Comparison of ENCODE assay signal across 8 cellular contexts in the genomic region with DNA sequence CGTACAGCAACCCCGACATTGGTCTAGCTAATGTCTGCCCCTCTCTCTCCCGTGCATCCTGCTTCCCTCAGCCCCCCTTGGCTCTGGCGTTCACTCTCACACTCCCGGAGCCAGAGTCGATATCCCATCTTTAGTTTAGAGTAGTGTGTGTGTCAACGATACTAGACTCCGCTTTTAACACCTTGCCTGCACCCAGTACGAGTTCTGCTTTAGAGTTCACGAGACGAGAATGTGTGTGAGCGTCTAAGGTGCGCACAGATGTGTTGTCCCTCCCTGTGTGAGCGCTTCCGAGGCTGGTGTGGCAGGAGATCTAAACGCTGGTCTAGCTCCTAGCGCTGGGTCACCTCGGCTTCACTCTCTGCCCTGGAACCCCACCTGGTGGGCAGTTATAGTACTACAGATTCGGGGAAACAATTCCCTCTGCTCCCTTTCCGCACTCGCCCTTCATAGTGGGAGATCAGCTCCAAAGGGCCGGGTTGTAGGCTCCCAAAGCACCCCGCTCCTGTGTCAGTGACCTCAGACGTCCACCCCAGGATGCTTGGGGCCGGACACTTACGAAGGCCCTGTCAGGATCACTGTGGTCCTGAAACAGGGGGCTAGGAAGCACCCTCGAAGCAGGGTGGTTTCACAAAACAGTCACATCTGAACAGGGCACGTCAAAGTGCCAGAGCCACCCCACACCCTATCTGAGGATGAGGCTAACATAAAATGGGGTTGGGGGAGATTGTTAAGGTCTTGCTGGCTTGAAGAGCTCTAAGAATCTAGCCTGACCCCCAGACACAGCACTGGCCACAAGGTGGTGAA. TPM values are rescaled to one million over a fixed set of nuclear protein-coding genes. Genes with fewer than 3 reads are reported as not detected.
DNase-seq lines count a peak whose midpoint lies in the region; ATAC-seq, FAIRE-seq and TF ChIP-seq lines count a peak whose summit lies in the region.

No MANE protein-coding gene starts in this region.

- peaks cover 30% of the 10 kb centered on the region for H3K4me1 Mint-ChIP-seq in activated T-helper 17 cell treated with anti-CD3 and anti-CD28 coated beads, Interleukin-2, amount 50 U/mL, for 72 hours
- peaks cover 36% of the 10 kb centered on the region for H3K4me1 Mint-ChIP-seq in neural progenitor cell

- peak overlapping the region; percentile 76 for H3K4me3 Mint-ChIP-seq in activated T-helper 17 cell treated with anti-CD3 and anti-CD28 coated beads, Interleukin-2, amount 50 U/mL, for 72 hours
- peak overlapping the region; percentile 80 for H3K4me3 Mint-ChIP-seq in neural progenitor cell

- H3K79me2 ChIP-seq in neural progenitor cell (ENCODE audit: low read depth), result no peaks in the 10 kb centered on the region

- no peaks in the 10 kb centered on the region for H3K9me3 Mint-ChIP-seq in activated T-helper 17 cell treated with anti-CD3 and anti-CD28 coated beads, Interleukin-2, amount 50 U/mL, for 72 hours
- H3K9me3 Mint-ChIP-seq in neural progenitor cell, result peaks cover 2% of the 10 kb centered on the region

- TF ChIP-seq CTCF in fibroblast of the aortic adventitia (IDR thresholded peaks at IDR 0.05; ENCODE audit: insufficient read depth, low read length) (peak; percentile 85), neural progenitor cell (IDR thresholded peaks at IDR 0.05) (peak; percentile 76)

- H3K27me3 ChIP-seq in neural progenitor cell (peaks cover 75% of the 10 kb centered on the region), subcutaneous abdominal adipose tissue (ENCODE audit: control insufficient read depth in 5 of 5, insufficient read depth in 4 of 5, low read length in 5 of 5) (peaks cover 17 to 56% (median 47%) of the 10 kb centered on the region in 5 donors)

- H3K9me3 ChIP-seq in neural progenitor cell (ENCODE audit: low read depth) (no peaks in the 10 kb centered on the region), subcutaneous abdominal adipose tissue (ENCODE audit: control insufficient read depth in 5 of 5, low read length in 5 of 5) (no peaks in the 10 kb centered on the region)

- peaks cover 18% of the 10 kb centered on the region for H3K36me3 Mint-ChIP-seq in activated T-helper 17 cell treated with anti-CD3 and anti-CD28 coated beads, Interleukin-2, amount 50 U/mL, for 72 hours (ENCODE audit: low read depth)
- H3K36me3 Mint-ChIP-seq in neural progenitor cell, result no peaks in the 10 kb centered on the region

- peaks cover 11% of the 10 kb centered on the region for H3F3A ChIP-seq in neural progenitor cell (ENCODE audit: low read depth)

- no peaks in the 10 kb centered on the region for H3K36me3 ChIP-seq in neural progenitor cell
- no peaks in the 10 kb centered on the region for H3K36me3 ChIP-seq in subcutaneous abdominal adipose tissue (ENCODE audit: control insufficient read depth in 5 of 5, insufficient read depth in 5 of 5, low read length in 5 of 5)

- H3K27ac ChIP-seq in neural progenitor cell (no peak overlapping the region), subcutaneous abdominal adipose tissue (ENCODE audit: low read depth, low read length) (no peak overlapping the region)

- H3K9ac ChIP-seq in neural progenitor cell, result no peak overlapping the region
- peak overlapping the region in 1 of 5 donors; percentile 48 for H3K9ac ChIP-seq in subcutaneous abdominal adipose tissue (ENCODE audit: low read length in 5 of 5)

- peak; percentile 54 for FAIRE-seq in RCC 7860 (lab: Jason Lieb, UNC)

- H3K4me3 ChIP-seq in fibroblast of the aortic adventitia (ENCODE audit: low read depth, low read length), result peak overlapping the region; percentile 37
- H3K4me3 ChIP-seq in neural progenitor cell, result peak overlapping the region; percentile 49
- peak overlapping the region; percentile 34 to 79 (median 67) for H3K4me3 ChIP-seq in subcutaneous abdominal adipose tissue (ENCODE audit: low read depth in 1 of 5, low read length in 5 of 5)

- ATAC-seq in GM21619 (IDR thresholded peaks at IDR 0.05; ENCODE audit: unreplicated experiment), result peak; percentile 84
- ATAC-seq in activated T-helper 17 cell treated with anti-CD3 and anti-CD28 coated beads, Interleukin-2, amount 50 U/mL, for 72 hours (replicated peaks), result peak; percentile 73

- no peak overlapping the region for H3K27ac Mint-ChIP-seq in activated T-helper 17 cell treated with anti-CD3 and anti-CD28 coated beads, Interleukin-2, amount 50 U/mL, for 72 hours
- no peak overlapping the region for H3K27ac Mint-ChIP-seq in neural progenitor cell

- H4K20me1 ChIP-seq in neural progenitor cell (ENCODE audit: low read depth), result peaks cover 31% of the 10 kb centered on the region

- H2AFZ ChIP-seq in neural progenitor cell (replicated peaks), result no peak overlapping the region

- H3K4me2 ChIP-seq in neural progenitor cell, result peak overlapping the region; percentile 91

- H3K4me1 ChIP-seq in neural progenitor cell, result peaks cover 23% of the 10 kb centered on the region
- H3K4me1 ChIP-seq in subcutaneous abdominal adipose tissue (ENCODE audit: control insufficient read depth in 5 of 5, insufficient read depth in 5 of 5, low read length in 5 of 5), result peaks cover 0 to 46% (median 42%) of the 10 kb centered on the region in 5 donors

- DNase-seq in D341Med (ENCODE audit: low spot score) (peak; percentile 81), KG1 (lab: John Stamatoyannopoulos, UW) (peak; percentile 22), RCC 7860 (ENCODE audit: low spot score) (peak; percentile 73), fibroblast of the aortic adventitia (ENCODE audit: low read depth) (peak; percentile 80), neural progenitor cell (ENCODE audit: low spot score) (peak; percentile 88)

- peaks cover 61% of the 10 kb centered on the region for H3K27me3 Mint-ChIP-seq in activated T-helper 17 cell treated with anti-CD3 and anti-CD28 coated beads, Interleukin-2, amount 50 U/mL, for 72 hours
- H3K27me3 Mint-ChIP-seq in neural progenitor cell (ENCODE audit: insufficient read depth, low read depth), result peaks cover 54% of the 10 kb centered on the region

RNA-seq across cellular contexts. Expression of gene CYP26B1, which starts 2.7 kb away (rescaled TPM):
- under 1 TPM in 1 of 2 donors, not detected in 1; 0.05 TPM for total RNA-seq in activated T-helper 17 cell treated with anti-CD3 and anti-CD28 coated beads, Interleukin-2, amount 50 U/mL, for 72 hours
- total RNA-seq in fibroblast of the aortic adventitia (ENCODE audit: low replicate concordance) (2.5 and 8.6 TPM in 2 replicates), neural progenitor cell (ENCODE audit: low replicate concordance) (0.21 and 1.2 TPM in 2 replicates)

Comparison
In these comparisons a context has a peak if more than half of its experiments do, and no peak if none do; other contexts are left out.
1. DNase-seq: peak in every context shown above with its lines; median percentile 88 in neural progenitor cell; 81 in D341Med; 80 in fibroblast of the aortic adventitia; 73 in RCC 7860; 22 in KG1.